ENCODE assay signal across 14 cellular contexts in the genomic region with DNA sequence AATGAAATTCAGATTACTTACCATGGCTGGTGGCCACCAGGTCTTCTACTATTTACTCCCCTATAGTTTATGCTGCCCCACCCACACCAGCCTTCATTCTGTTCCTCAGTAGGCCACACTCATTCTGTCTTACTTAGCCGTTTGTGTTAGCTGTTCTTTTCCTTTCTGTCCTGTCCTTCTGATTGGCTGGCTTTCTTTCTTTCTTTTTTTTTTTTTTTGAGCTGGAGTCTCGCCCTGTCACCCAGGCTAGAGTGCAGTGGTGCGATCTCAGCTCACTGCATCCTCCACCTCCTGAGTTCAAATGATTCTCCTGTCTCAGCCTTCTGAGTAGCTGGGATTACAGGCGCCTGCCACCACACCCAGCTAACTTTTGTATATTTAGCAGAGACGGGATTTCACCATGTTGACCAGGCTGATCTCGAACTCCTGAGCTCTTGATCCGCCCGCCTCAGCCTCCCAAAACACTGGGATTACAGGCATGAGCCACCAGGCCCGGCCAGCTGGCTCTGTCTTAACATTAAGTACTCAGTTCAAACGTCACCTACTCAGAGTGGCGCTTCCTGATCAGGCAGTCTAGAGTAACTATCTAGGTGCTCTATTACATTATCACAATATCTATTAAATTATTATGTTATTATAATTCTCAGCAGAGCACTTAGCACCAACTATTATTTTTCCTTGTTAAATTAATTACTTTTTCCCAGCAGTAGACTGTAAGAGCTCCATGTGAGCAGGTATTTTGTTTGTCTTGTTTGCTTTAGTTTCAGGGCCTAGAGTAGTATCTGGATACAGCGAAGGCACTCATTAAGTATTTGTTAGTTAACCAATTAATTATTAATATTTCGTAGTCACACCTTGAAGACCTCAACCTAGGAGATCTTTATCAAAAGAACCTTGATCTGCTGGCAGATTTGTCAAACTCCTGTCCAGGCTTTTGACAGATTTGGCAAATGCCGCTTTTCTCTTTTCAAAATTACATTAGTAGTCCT. TPM values are rescaled to one million over a fixed set of nuclear protein-coding genes. Genes with fewer than 3 reads are reported as not detected.
DNase-seq lines count a peak whose midpoint lies in the region; ATAC-seq and TF ChIP-seq lines count a peak whose summit lies in the region.
"Had no signal": no experiment of that assay in that cellular context is flagged by ENCODE, and none has a peak within 500 bp of the region (broad histone marks: within the 10 kb centered on the region; RNA-seq: fewer than 3 reads in every experiment).

No MANE protein-coding gene starts in this region.

- no peaks in the 10 kb centered on the region for H3K27me3 Mint-ChIP-seq in H9 (ENCODE audit: low read depth)

- no peak overlapping the region for H3K14ac ChIP-seq in H9 (ENCODE audit: insufficient read depth, low read length)

- no peak overlapping the region for H3K4me3 ChIP-seq in NT2/D1 (ENCODE audit: insufficient read length, low read depth)
- no peak overlapping the region for H3K4me3 ChIP-seq in body of pancreas
- H3K4me3 ChIP-seq in parathyroid adenoma (ENCODE audit: low read depth, low read length), result no peak overlapping the region
- H3K4me3 ChIP-seq in osteoblast (ENCODE audit: insufficient read depth, low read length), result no peak overlapping the region
- H3K4me3 ChIP-seq: SJSA1 had no signal

- no peak overlapping the region for H3K56ac ChIP-seq in H9 (ENCODE audit: insufficient read length, low read depth, low read length)

- no peak overlapping the region for H4K8ac ChIP-seq in H9 (replicated peaks; ENCODE audit: insufficient read length, low read depth, low read length)

- H2BK15ac ChIP-seq in H9 (ENCODE audit: low read depth, low read length), result no peak overlapping the region

- peak overlapping the region; percentile 0 to 28 (median 4); a peak in 4 of 7 replicates for H3K27ac Mint-ChIP-seq in H9

- no peak overlapping the region for H2AK5ac ChIP-seq in H9 (ENCODE audit: insufficient read length, low read length)

- peaks cover 0 to 5% (median 4%) of the 10 kb centered on the region in 3 experiments; a peak in 3 of 7 replicates for H3K36me3 Mint-ChIP-seq in H9 (ENCODE audit: insufficient read depth in 1 of 3, low read depth in 3 of 3)

- H2BK20ac ChIP-seq in H9 (ENCODE audit: low read depth, low read length, poor library complexity, severe bottlenecking), result no peak overlapping the region

- H3K9me3 Mint-ChIP-seq in H9, result no peaks in the 10 kb centered on the region

- TF ChIP-seq POLR2A in body of pancreas (IDR thresholded peaks at IDR 0.05), result no peak

- no peaks in the 10 kb centered on the region for H4K20me1 ChIP-seq in H9 (ENCODE audit: control insufficient read depth, insufficient read depth, insufficient read length)
- no peaks in the 10 kb centered on the region for H4K20me1 ChIP-seq in osteoblast (ENCODE audit: insufficient read depth, low read length)

- DNase-seq in H9 (no peak), NT2/D1 (ENCODE audit: low read depth, low spot score) (no peak), body of pancreas (peak in 1 of 4 donors; percentile 29), retina (no peak), osteoblast (ENCODE audit: insufficient read length, low spot score, missing footprints) (no peak)
- DNase-seq: activated CD4-positive, alpha-beta T cell treated with anti-CD3 and anti-CD28 coated beads, Interleukin-2, amount 50 U/mL, for 4 hours; central memory CD4-positive, alpha-beta T cell; DMS53; effector memory CD4-positive, alpha-beta T cell; Karpas-422; nucleus accumbens had no signal

- H3K27ac ChIP-seq in H9 (ENCODE audit: insufficient read length, low read depth, low read length), result no peak overlapping the region
- peak overlapping the region in 3 of 4 donors; percentile 9 to 63 (median 19) for H3K27ac ChIP-seq in body of pancreas
- no peak overlapping the region for H3K27ac ChIP-seq in parathyroid adenoma
- no peak overlapping the region for H3K27ac ChIP-seq in osteoblast (ENCODE audit: low read depth, low read length)
- H3K27ac ChIP-seq: SJSA1 had no signal

- no CpG with 5 or more reads among the region's 14 CpGs for WGBS in H9 (ENCODE audit: extremely low coverage, insufficient read length, low lambda C conversion rate)
- whole genome bisulfite sequencing in body of pancreas, 2 donors, result 61 to 65% methylated on average over 14 of the region's 14 CpGs

- H2AFZ ChIP-seq in H9 (ENCODE audit: low read length) (no peak overlapping the region), parathyroid adenoma (peak overlapping the region; percentile 17), osteoblast (ENCODE audit: low read length) (no peak overlapping the region)

- H3K4me1 ChIP-seq in H9 (ENCODE audit: insufficient read depth, low read length), result no peaks in the 10 kb centered on the region
- H3K4me1 ChIP-seq in NT2/D1 (ENCODE audit: insufficient read depth, insufficient read length), result no peaks in the 10 kb centered on the region
- H3K4me1 ChIP-seq in body of pancreas, result peaks cover 12% of the 10 kb centered on the region
- H3K4me1 ChIP-seq in parathyroid adenoma, result peaks cover 8% of the 10 kb centered on the region
- peaks cover 8% of the 10 kb centered on the region for H3K4me1 ChIP-seq in osteoblast (ENCODE audit: insufficient read depth, low read length)

- no peak overlapping the region for H3T11ph ChIP-seq in H9 (ENCODE audit: low read length)

- H4K5ac ChIP-seq in H9 (ENCODE audit: insufficient read length, low read depth, low read length), result no peak overlapping the region

- no peak overlapping the region for H2BK12ac ChIP-seq in H9 (ENCODE audit: insufficient read length, low read depth, low read length)

- H2BK120ac ChIP-seq in H9 (ENCODE audit: low read depth, low read length, poor library complexity, severe bottlenecking), result no peak overlapping the region

- H3K9me3 ChIP-seq in H9 (ENCODE audit: control insufficient read depth, low read depth, low read length) (no peaks in the 10 kb centered on the region), NT2/D1 (ENCODE audit: insufficient read depth, low read length) (no peaks in the 10 kb centered on the region), body of pancreas (no peaks in the 10 kb centered on the region), parathyroid adenoma (ENCODE audit: control insufficient read depth, low read length) (no peaks in the 10 kb centered on the region), osteoblast (ENCODE audit: low read depth, low read length) (no peaks in the 10 kb centered on the region)
- H3K9me3 ChIP-seq: SJSA1 had no signal

- H3K27me3 ChIP-seq in H9 (ENCODE audit: insufficient read depth, low read length) (no peaks in the 10 kb centered on the region), NT2/D1 (ENCODE audit: insufficient read depth, insufficient read length) (no peaks in the 10 kb centered on the region), body of pancreas (no peaks in the 10 kb centered on the region), parathyroid adenoma (ENCODE audit: control insufficient read depth, insufficient read depth, low read length) (no peaks in the 10 kb centered on the region), osteoblast (ENCODE audit: insufficient read depth, low read length) (no peaks in the 10 kb centered on the region)
- H3K27me3 ChIP-seq: SJSA1 had no signal

- no peaks in the 10 kb centered on the region for H3K23me2 ChIP-seq in H9 (ENCODE audit: insufficient read length, low read depth, low read length, poor library complexity, severe bottlenecking)

- no peak overlapping the region for H3K23ac ChIP-seq in H9 (ENCODE audit: insufficient read length, low read depth, low read length)

- no peak overlapping the region for H3K4ac ChIP-seq in H9 (ENCODE audit: low read depth, low read length)

- intact Hi-C loops in body of pancreas (cut with DNase I), result no loop called here

- ATAC-seq in body of pancreas, result peak; percentile 73
- ATAC-seq in GM21619 (IDR thresholded peaks at IDR 0.05; ENCODE audit: unreplicated experiment), result no peak

- TF ChIP-seq CTCF in H9 (conservative IDR thresholded peaks at IDR 0.05) (no peak), body of pancreas (IDR thresholded peaks at IDR 0.05) (no peak), parathyroid adenoma (IDR thresholded peaks at IDR 0.05) (no peak), osteoblast (IDR thresholded peaks at IDR 0.05; ENCODE audit: extremely low read depth, low read depth, low read length) (no peak)

- H3K4me1 Mint-ChIP-seq in H9, result peaks cover 4 to 11% of the 10 kb centered on the region in 2 experiments

- no peak overlapping the region for H3K4me3 Mint-ChIP-seq in H9

- no peaks in the 10 kb centered on the region for H3K79me2 ChIP-seq in H9 (ENCODE audit: insufficient read depth, low read length)
- peaks cover 13% of the 10 kb centered on the region for H3K79me2 ChIP-seq in parathyroid adenoma
- H3K79me2 ChIP-seq in osteoblast (ENCODE audit: insufficient read depth, low read length), result peaks cover 19% of the 10 kb centered on the region

- H4K91ac ChIP-seq in H9 (ENCODE audit: insufficient read length, low read depth, low read length), result no peak overlapping the region

- H3K79me1 ChIP-seq in H9 (ENCODE audit: insufficient read depth, low read depth, low read length, poor library complexity, severe bottlenecking), result peaks cover 3% of the 10 kb centered on the region

- H3K18ac ChIP-seq in H9 (ENCODE audit: insufficient read length, low read depth, low read length), result no peak overlapping the region

- H3K9ac ChIP-seq in H9 (ENCODE audit: extremely low read depth, insufficient read length, low read length), result no peak overlapping the region
- peak overlapping the region; percentile 6 for H3K9ac ChIP-seq in NT2/D1 (ENCODE audit: insufficient read length, low read depth)
- H3K9ac ChIP-seq in parathyroid adenoma, result no peak overlapping the region

- no peak overlapping the region for H2BK5ac ChIP-seq in H9 (ENCODE audit: insufficient read length, low read length)

- H3K4me2 ChIP-seq in H9 (ENCODE audit: insufficient read depth, insufficient read length, low read length) (no peak overlapping the region), parathyroid adenoma (ENCODE audit: low read length) (no peak overlapping the region), osteoblast (ENCODE audit: insufficient read depth, low read length) (no peak overlapping the region)

- H3K36me3 ChIP-seq in NT2/D1 (ENCODE audit: insufficient read depth, insufficient read length, low read length) (peaks cover 4% of the 10 kb centered on the region), body of pancreas (replicated peaks in 1 of 2; ENCODE audit: insufficient read depth in 1 of 2, low read depth in 2 of 2) (no peaks in the 10 kb centered on the region), parathyroid adenoma (ENCODE audit: control insufficient read depth, insufficient read depth, low read length) (no peaks in the 10 kb centered on the region), osteoblast (ENCODE audit: insufficient read depth, low read length) (no peaks in the 10 kb centered on the region)

RNA-seq across cellular contexts. Expression of a gene that starts 6.4 kb away (rescaled TPM):
- total RNA-seq in H9 (2021) (60.3 and 61.8 TPM in 2 replicates), body of pancreas (10 to 100 TPM in 1 of 2 donors, 1 to 10 TPM in 1; 3.9 to 21.4 TPM), osteoblast (14.7 and 15.9 TPM in 2 replicates)

Comparison
In these comparisons a context has a peak if more than half of its experiments do, and no peak if none do; other contexts are left out.
1. H3K27ac ChIP-seq: peak in body of pancreas (3 of 4); none in H9 (single experiment), parathyroid adenoma (single experiment) and osteoblast (single experiment).